ENCODE assay signal across 8 cellular contexts in the genomic region with DNA sequence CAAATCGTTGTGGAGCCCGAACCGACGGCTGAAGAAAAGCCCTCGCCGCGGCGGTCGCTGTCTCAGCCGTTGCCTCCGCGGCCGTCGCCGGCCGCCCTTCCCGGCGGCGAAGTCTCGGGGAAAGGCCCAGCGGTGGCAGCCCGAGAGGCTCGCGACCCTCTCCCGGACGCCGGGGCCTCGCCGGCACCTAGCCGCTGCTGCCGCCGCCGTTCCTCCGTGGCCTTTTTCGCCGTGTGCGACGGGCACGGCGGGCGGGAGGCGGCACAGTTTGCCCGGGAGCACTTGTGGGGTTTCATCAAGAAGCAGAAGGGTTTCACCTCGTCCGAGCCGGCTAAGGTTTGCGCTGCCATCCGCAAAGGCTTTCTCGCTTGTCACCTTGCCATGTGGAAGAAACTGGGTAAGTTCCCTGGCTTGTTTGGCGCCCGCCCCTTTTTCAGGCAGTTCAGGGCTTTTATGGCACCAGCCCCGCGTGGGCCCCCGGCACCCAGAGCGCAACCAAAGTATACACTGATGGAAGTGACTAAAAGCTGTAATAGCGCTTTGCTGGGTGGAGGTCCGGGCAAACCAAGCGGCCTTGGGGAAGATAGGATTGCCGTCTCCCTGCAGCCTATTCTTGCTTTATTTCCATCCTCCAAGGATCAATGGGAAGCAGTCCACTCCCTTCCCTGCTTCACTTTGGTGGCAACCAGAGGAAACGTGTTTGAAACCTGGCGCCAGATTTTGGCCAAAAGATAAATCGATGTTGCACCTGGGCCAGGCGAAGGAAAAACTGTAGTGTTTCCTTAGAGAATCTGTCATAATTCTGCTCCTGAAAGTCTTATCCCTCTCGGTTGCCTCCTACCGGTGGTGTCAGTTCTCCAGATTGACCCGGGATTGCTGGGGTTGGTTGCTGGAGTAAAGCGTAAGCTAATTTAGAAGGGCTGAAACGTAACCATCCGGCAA. TPM values are rescaled to one million over a fixed set of nuclear protein-coding genes. Genes with fewer than 3 reads are reported as not detected.
DNase-seq lines count a peak whose midpoint lies in the region; ATAC-seq and TF ChIP-seq lines count a peak whose summit lies in the region.

No MANE protein-coding gene starts in this region.

- ATAC-seq in GM18858 (IDR thresholded peaks at IDR 0.05; ENCODE audit: unreplicated experiment) (peak; percentile 3), HG03139 (IDR thresholded peaks at IDR 0.05; ENCODE audit: unreplicated experiment) (peak; percentile 16), left colon (peak; percentile 58)
- ATAC-seq in activated CD4-positive, alpha-beta T cell treated with anti-CD3 and anti-CD28 coated beads for 36 hours: peak; percentile 23

- peak overlapping the region; percentile 95 for H3K4me3 Mint-ChIP-seq in activated CD4-positive, alpha-beta T cell treated with anti-CD3 and anti-CD28 coated beads for 36 hours

- H3K27me3 Mint-ChIP-seq in activated CD4-positive, alpha-beta T cell treated with anti-CD3 and anti-CD28 coated beads for 36 hours: no peaks in the 10 kb centered on the region

- peaks cover 11% of the 10 kb centered on the region for H3K4me1 ChIP-seq in A673 (ENCODE audit: insufficient read depth, low read length, poor library complexity, severe bottlenecking)

- peak; percentile 78 for TF ChIP-seq CTCF in A673 (conservative IDR thresholded peaks at IDR 0.05; ENCODE audit: low read depth, low read length)

- H3K36me3 Mint-ChIP-seq in activated CD4-positive, alpha-beta T cell treated with anti-CD3 and anti-CD28 coated beads for 36 hours (ENCODE audit: low read depth): peaks cover 2% of the 10 kb centered on the region

- H3K27me3 ChIP-seq in A673 (replicated peaks; ENCODE audit: insufficient read depth, low read depth, low read length, poor library complexity): no peaks in the 10 kb centered on the region

- intact Hi-C loops in A673 (cut with micrococcal nuclease; ENCODE audit: unreplicated experiment) (loop anchor here (10.0 kb wide), 1 partner anchor 74 kb away; a partner anchor contains a TSS), left colon (cut with DNase I, micrococcal nuclease) (no loop called here)
- intact Hi-C loops in activated CD4-positive, alpha-beta T cell treated with anti-CD3 and anti-CD28 coated beads for 36 hours (cut with DNase I, micrococcal nuclease): loop anchor here (1.0 to 5.0 kb wide), 11 partner anchors 38 to 894 kb away; a partner anchor contains a TSS

- H3K4me3 ChIP-seq in A673 (ENCODE audit: low read depth, low read length, poor library complexity, severe bottlenecking): peak overlapping the region; percentile 75

- no peaks in the 10 kb centered on the region for H3K9me3 Mint-ChIP-seq in activated CD4-positive, alpha-beta T cell treated with anti-CD3 and anti-CD28 coated beads for 36 hours (ENCODE audit: low read depth)

- H3K27ac ChIP-seq in A673 (ENCODE audit: low read depth, low read length, poor library complexity, severe bottlenecking) (peak overlapping the region; percentile 94), cingulate gyrus (ENCODE audit: low read depth, low read length) (peak overlapping the region; percentile 100)

- POLR2A ChIA-PET in A673 (lab: Charles Lee; ENCODE audit: low non-redundant PET): interaction anchor here (0.6 kb wide), 1 partner anchor 55 kb away, joined by 3 read pairs; no protein-coding TSS in a partner anchor
- POLR2A ChIA-PET in activated CD4-positive, alpha-beta T cell treated with anti-CD3 and anti-CD28 coated beads for 36 hours (lab: Charles Lee): interaction anchor here (0.6 to 1.6 kb wide), 3 partner anchors 10 to 77 kb away, joined by 3 to 8 read pairs (median 3); a partner anchor contains a TSS

- H3K27ac Mint-ChIP-seq in activated CD4-positive, alpha-beta T cell treated with anti-CD3 and anti-CD28 coated beads for 36 hours: peak overlapping the region; percentile 97

- no TSS peak for BruUV-seq in A673 (replicated peaks; lab: Mats Ljungman, UMichigan)

- DNase-seq in A673 (ENCODE audit: low spot score) (peak; percentile 92), NCI-H345 treated with DMSO at 0.1 percent for 48 hours (lab: John Stamatoyannopoulos, UW; ENCODE audit: unreplicated experiment) (peak; percentile 79), left colon (peak; percentile 85 to 89)
- DNase-seq in activated CD4-positive, alpha-beta T cell treated with anti-CD3 and anti-CD28 coated beads for 36 hours: peak; percentile 81
- DNase-seq in stimulated activated CD4-positive, alpha-beta T cell treated with anti-CD3 and anti-CD28 coated beads, Interleukin-1b, Interleukin-23, amount 100 ng/mL, for 48 hours: peak; percentile 73

- H3K9me3 ChIP-seq in A673 (ENCODE audit: low read depth, low read length, poor library complexity, severe bottlenecking): no peaks in the 10 kb centered on the region

- H3K4me1 Mint-ChIP-seq in activated CD4-positive, alpha-beta T cell treated with anti-CD3 and anti-CD28 coated beads for 36 hours: peaks cover 34% of the 10 kb centered on the region

- H3K36me3 ChIP-seq in A673 (ENCODE audit: insufficient read depth, low read length, poor library complexity, severe bottlenecking): no peaks in the 10 kb centered on the region

- CTCF ChIA-PET in A673 (lab: Charles Lee): interaction anchor here (0.5 to 0.7 kb wide), 5 partner anchors 31 to 943 kb away, joined by 3 to 8 read pairs (median 4); no protein-coding TSS in a partner anchor
- CTCF ChIA-PET in activated CD4-positive, alpha-beta T cell treated with anti-CD3 and anti-CD28 coated beads for 36 hours (lab: Charles Lee): interaction anchor here (0.6 to 1.8 kb wide), 11 partner anchors 10 to 1938 kb away, joined by 3 to 8 read pairs (median 4); a partner anchor contains a TSS

RNA-seq across cellular contexts. Expression of a gene that starts 0.8 kb away (rescaled TPM):
- total RNA-seq in A673 (2021) (17.1 and 17.8 TPM in 2 replicates), left colon (10 to 100 TPM; 14.3 to 21.1 TPM)
- 1 to 10 TPM; 9.3 to 9.7 TPM for total RNA-seq in activated CD4-positive, alpha-beta T cell treated with anti-CD3 and anti-CD28 coated beads for 36 hours

Comparison
In these comparisons a context has a peak if more than half of its experiments do, and no peak if none do; other contexts are left out.
1. Peak in every context shown above with its lines: DNase-seq, ATAC-seq, H3K4me3 ChIP-seq and H3K27ac ChIP-seq.
2. ATAC-seq: peak in every context shown above with its lines; median percentile 58 in left colon; 23 in activated CD4-positive, alpha-beta T cell treated with anti-CD3 and anti-CD28 coated beads for 36 hours; 16 in HG03139; 3 in GM18858.
3. intact Hi-C loops: an anchor here in A673 (10.0 kb wide) and activated CD4-positive, alpha-beta T cell treated with anti-CD3 and anti-CD28 coated beads for 36 hours (1.0 to 5.0 kb wide); none called in left colon.